Comparison of ENCODE assay signal across 8 cellular contexts in the genomic region with DNA sequence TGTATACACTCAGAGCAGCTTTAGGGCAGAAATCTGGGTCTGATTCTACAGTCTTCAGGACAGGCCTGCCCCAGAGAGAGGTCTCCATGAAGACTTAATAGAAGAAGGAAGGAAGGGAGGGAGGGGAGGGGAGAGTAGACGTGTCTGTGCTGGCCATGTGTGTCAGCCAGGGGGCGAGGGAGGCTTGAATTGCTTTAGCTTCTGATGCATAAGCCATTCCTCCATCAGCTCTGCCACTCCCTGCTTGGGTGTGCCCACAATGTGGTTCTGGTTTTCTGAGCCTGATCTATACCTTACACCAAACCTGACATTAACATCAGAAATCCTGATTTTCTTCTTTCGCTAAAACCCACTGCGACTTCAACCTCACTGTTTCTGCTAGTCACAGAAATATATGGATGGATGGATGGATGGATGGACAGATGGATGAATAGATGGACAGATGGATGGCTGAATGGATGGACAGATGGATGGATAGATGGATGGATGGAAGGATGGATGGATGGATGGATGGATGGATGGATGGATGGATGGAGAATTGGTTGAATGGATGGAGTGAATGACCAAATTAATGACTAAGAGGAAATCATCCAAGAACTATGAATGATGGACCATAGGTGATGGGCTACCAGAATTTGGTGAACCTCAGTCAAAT. TPM values are rescaled to one million over a fixed set of nuclear protein-coding genes. Genes with fewer than 3 reads are reported as not detected.
DNase-seq lines count a peak whose midpoint lies in the region; ATAC-seq and TF ChIP-seq lines count a peak whose summit lies in the region.

No MANE protein-coding gene starts in this region.

- H3K9me3 ChIP-seq in AG04450 (ENCODE audit: control insufficient read depth, insufficient read depth, low read length): no peaks in the 10 kb centered on the region
- H3K9me3 ChIP-seq in IMR-90 (ENCODE audit: control insufficient read depth, insufficient read depth, low read length): no peaks in the 10 kb centered on the region
- no peaks in the 10 kb centered on the region for H3K9me3 ChIP-seq in breast epithelium
- no peaks in the 10 kb centered on the region for H3K9me3 ChIP-seq in lung (ENCODE audit: control insufficient read depth in 2 of 2, insufficient read depth in 1 of 2, low read length in 1 of 2)

- CTCF ChIA-PET in AG04450 (lab: Charles Lee): interaction anchor here (0.7 kb wide), 1 partner anchor 162 kb away, joined by 5 read pairs; no protein-coding TSS in a partner anchor
- CTCF ChIA-PET in IMR-90 (lab: Yijun Ruan, JAX): no interaction called here

- in situ Hi-C loops in IMR-90 (cut with MboI; ENCODE audit: low sequenced_read_pairs): no loop called here

- peak overlapping the region; percentile 59; the same call in 2 of the 3 replicates for H2BK15ac ChIP-seq in IMR-90 (ENCODE audit: low read depth, low read length)

- H2BK120ac ChIP-seq in IMR-90 (ENCODE audit: low read depth, low read length): peak overlapping the region; percentile 71

- peak overlapping the region; percentile 17; the same call in 1 of the 2 replicates for H3K23ac ChIP-seq in IMR-90 (ENCODE audit: low read depth, low read length)

- dilution Hi-C loops in IMR-90 (cut with HindIII; ENCODE audit: low sequenced_read_pairs, unreplicated experiment): no loop called here

- H3K4me3 ChIP-seq in AG04450 (ENCODE audit: low read depth, low read length) (no peak overlapping the region), IMR-90 (ENCODE audit: insufficient read depth, low read depth, low read length) (no peak overlapping the region), breast epithelium (no peak overlapping the region), lung (no peak overlapping the region)

- peak overlapping the region; percentile 74 for H4K91ac ChIP-seq in IMR-90 (ENCODE audit: insufficient read depth, low read depth, low read length)

- H3K56ac ChIP-seq in IMR-90 (ENCODE audit: extremely low read depth, insufficient read depth, low read length): peak overlapping the region; percentile 52; the same call in 1 of the 2 replicates

- intact Hi-C loops in IMR-90 (cut with micrococcal nuclease) (loop anchor here (2.0 to 5.0 kb wide), 2 partner anchors 69 to 133 kb away; no protein-coding TSS in a partner anchor), breast epithelium (cut with DNase I; ENCODE audit: low total_unique reads) (no loop called here)

- H3K4ac ChIP-seq in IMR-90 (ENCODE audit: low read depth, low read length): peak overlapping the region; percentile 77

- H3K27ac ChIP-seq in AG04450 (ENCODE audit: low read depth, low read length) (peak overlapping the region; percentile 52), IMR-90 (ENCODE audit: insufficient read depth, low read length) (peak overlapping the region; percentile 94), breast epithelium (peak overlapping the region; percentile 86 to 95), lung (ENCODE audit: low read depth in 1 of 2, low read length in 1 of 2) (peak overlapping the region; percentile 62 to 74)

- H3K27me3 ChIP-seq in AG04450 (ENCODE audit: control insufficient read depth, insufficient read depth, low read length) (peaks cover 22% of the 10 kb centered on the region), IMR-90 (ENCODE audit: control insufficient read depth, insufficient read depth, low read length) (peaks cover 3% of the 10 kb centered on the region; the same call in 1 of the 2 replicates), breast epithelium (no peaks in the 10 kb centered on the region), lung (ENCODE audit: control insufficient read depth, insufficient read depth) (no peaks in the 10 kb centered on the region)

- H2BK20ac ChIP-seq in IMR-90 (ENCODE audit: low read depth, low read length): peak overlapping the region; percentile 68

- peak overlapping the region; percentile 81 for H2AK5ac ChIP-seq in IMR-90 (ENCODE audit: low read depth, low read length)

- peak overlapping the region; percentile 80 for H3K18ac ChIP-seq in IMR-90 (ENCODE audit: low read depth, low read length)

- no peaks in the 10 kb centered on the region for H3K79me1 ChIP-seq in IMR-90 (ENCODE audit: low read depth in 1 of 2, low read length in 2 of 2)

- ATAC-seq in IMR-90 (ENCODE audit: low read depth) (peak; percentile 10), lung (ENCODE audit: insufficient read depth, low FRiP score) (peak; percentile 10), GM21526 (IDR thresholded peaks at IDR 0.05; ENCODE audit: low FRiP score, unreplicated experiment) (no peak), GM18511 (IDR thresholded peaks at IDR 0.05; ENCODE audit: unreplicated experiment) (no peak)

- peak overlapping the region; percentile 30; the same call in 1 of the 2 replicates for H3K14ac ChIP-seq in IMR-90 (replicated peaks; ENCODE audit: low read depth, low read length)

- no TSS peak for BruUV-seq in IMR-90 (replicated peaks; lab: Mats Ljungman, UMichigan)

- peaks cover 3% of the 10 kb centered on the region; the same call in 1 of the 2 replicates for H4K20me1 ChIP-seq in IMR-90 (ENCODE audit: insufficient read depth, low read length)

- H3K36me3 ChIP-seq in IMR-90 (ENCODE audit: control insufficient read depth, insufficient read depth, low read length): no peaks in the 10 kb centered on the region
- H3K36me3 ChIP-seq in breast epithelium: no peaks in the 10 kb centered on the region
- H3K36me3 ChIP-seq in lung (ENCODE audit: control insufficient read depth in 2 of 2, insufficient read depth in 2 of 2, low read length in 2 of 2): no peaks in the 10 kb centered on the region

- H3K9ac ChIP-seq in IMR-90 (ENCODE audit: low read depth, low read length): peak overlapping the region; percentile 39

- POLR2A ChIA-PET in AG04450 (lab: Yijun Ruan, JAX): interaction anchor here (0.5 kb wide), 1 partner anchor 767 kb away, joined by 5 read pairs; no protein-coding TSS in a partner anchor
- POLR2A ChIA-PET in IMR-90 (lab: Charles Lee; ENCODE audit: unreplicated experiment): no interaction called here

- no peak overlapping the region; the same call in 1 of the 2 replicates for H3K4me2 ChIP-seq in IMR-90 (ENCODE audit: low read depth, low read length)

- peaks cover 39% of the 10 kb centered on the region for H3K4me1 ChIP-seq in IMR-90 (ENCODE audit: control insufficient read depth, insufficient read depth, low read length)
- peaks cover 8 to 29% of the 10 kb centered on the region in 2 donors for H3K4me1 ChIP-seq in breast epithelium
- peaks cover 0 to 16% of the 10 kb centered on the region in 2 donors for H3K4me1 ChIP-seq in lung (ENCODE audit: control insufficient read depth in 2 of 2, insufficient read depth in 2 of 2, low read length in 2 of 2)

- TF ChIP-seq CTCF in AG04450 (IDR thresholded peaks at IDR 0.05; ENCODE audit: low read depth, low read length) (peak; percentile 28; the same call in 1 of the 2 replicates), IMR-90 (conservative IDR thresholded peaks at IDR 0.05; ENCODE audit: low read depth, low read length) (peak; percentile 35; the same call in 1 of the 2 replicates), breast epithelium (IDR thresholded peaks at IDR 0.05) (no peak), lung (IDR thresholded peaks at IDR 0.05; ENCODE audit: control extremely low read depth, extremely low read depth) (no peak)

- peaks cover 10% of the 10 kb centered on the region for H3K9me1 ChIP-seq in IMR-90 (ENCODE audit: insufficient read depth, low read length)

- H2BK5ac ChIP-seq in IMR-90 (ENCODE audit: low read depth, low read length, poor library complexity, severe bottlenecking): peak overlapping the region; percentile 87

- no peak for DNase-seq in AG04450 (ENCODE audit: low read depth, low spot score)
- peak; percentile 37 for DNase-seq in IMR-90
- DNase-seq in breast epithelium (ENCODE audit: low spot score in 2 of 2): no peak
- no peak for DNase-seq in lung (ENCODE audit: low spot score)
- no peak for DNase-seq in amniotic stem cell (lab: John Stamatoyannopoulos, UW)
- no peak for DNase-seq in cerebellar nuclear complex (lab: John Stamatoyannopoulos, UW)

- H4K5ac ChIP-seq in IMR-90 (ENCODE audit: low read depth, low read length): peak overlapping the region; percentile 53; the same call in 1 of the 2 replicates

- TF ChIP-seq RAD21 in IMR-90 (IDR thresholded peaks at IDR 0.05; ENCODE audit: low read length): no peak

- no peak for TF ChIP-seq POLR2A in IMR-90 (IDR thresholded peaks at IDR 0.05; ENCODE audit: low read depth, low read length)
- TF ChIP-seq POLR2A in breast epithelium (IDR thresholded peaks at IDR 0.05): no peak

- H2AK9ac ChIP-seq in IMR-90 (replicated peaks; ENCODE audit: low read depth, low read length, poor library complexity): peak overlapping the region; percentile 30

- peak overlapping the region; percentile 15 for H2AFZ ChIP-seq in IMR-90 (replicated peaks; ENCODE audit: low read length, poor library complexity)

- WGBS in IMR-90 (ENCODE audit: extremely low coverage in 2 of 2, insufficient read length in 1 of 2), 2 experiments: no CpG with 5 or more reads among the region's 4 CpGs
- 58 to 75% methylated on average over 4 of the region's 4 CpGs for WGBS in lung, 2 donors

- H4K8ac ChIP-seq in IMR-90 (ENCODE audit: low read depth in 2 of 2, low read length in 2 of 2): peak overlapping the region; percentile 23 to 69; a peak in 3 of 4 replicates

TF ChIP-seq in IMR-90, 13 proteins besides CTCF, POLR2A, EP300 and RAD21 (continues in another document):
- TF ChIP-seq MAZ (IDR thresholded peaks at IDR 0.05; ENCODE audit: borderline replicate concordance, low read depth, low read length): no peak
- TF ChIP-seq NFE2L2 (IDR thresholded peaks at IDR 0.05; ENCODE audit: low read depth, low read length): no peak
- TF ChIP-seq MAFK (IDR thresholded peaks at IDR 0.05; ENCODE audit: low read depth, low read length): no peak
- TF ChIP-seq CEBPB (IDR thresholded peaks at IDR 0.05; ENCODE audit: low read depth, low read length): no peak
- no peak for TF ChIP-seq MXI1 (IDR thresholded peaks at IDR 0.05; ENCODE audit: borderline replicate concordance, low read depth, low read length)
- no peak for TF ChIP-seq CHD1 (IDR thresholded peaks at IDR 0.05; ENCODE audit: low read depth, low read length)
- no peak for TF ChIP-seq FOS (IDR thresholded peaks at IDR 0.05; ENCODE audit: low read depth, low read length)

RNA-seq across cellular contexts. Expression of gene PRDM11, which starts 56.5 kb away (rescaled TPM):
- polyA plus RNA-seq in AG04450 (2011; rRNA removed) (2.6 and 3.2 TPM in 2 replicates), IMR-90 (2012; rRNA removed) (2.2 and 2.7 TPM in 2 replicates), lung (1 to 10 TPM; 3.7 to 5.7 TPM)
- 5.9 and 7.5 TPM in 2 replicates for polyA minus RNA-seq in AG04450 (2011; rRNA and poly(A)+ RNA removed)
- total RNA-seq in IMR-90 (2012; rRNA removed) (1.7 and 2.2 TPM in 2 replicates), breast epithelium (10 to 100 TPM in 2 of 3 donors, 1 to 10 TPM in 1; 6.9 to 10.9 (median 10.8) TPM), lung (10 to 100 TPM; 22.5 to 35.1 TPM)
- 1.4 and 2.7 TPM in 2 replicates for polyA plus RNA-seq in IMR-90 (2012; cell fraction: cytosol; rRNA removed)
- 4.6 and 5.9 TPM in 2 replicates for polyA plus RNA-seq in IMR-90 (2012; cell fraction: nucleus; rRNA removed; ENCODE audit: low replicate concordance)

Comparison
In these comparisons a context has a peak if more than half of its experiments do, and no peak if none do; other contexts are left out.
1. CTCF ChIP-seq: peak in AG04450 (single experiment) and IMR-90 (single experiment); none in breast epithelium (0 of 3) and lung (single experiment).
2. ATAC-seq: peak in IMR-90 (single experiment) and lung (single experiment); none in GM21526 (single experiment) and GM18511 (single experiment).
3. Peak in every context shown above with its lines, with median percentiles within 50 percentile points of each other: H3K27ac ChIP-seq.